In genomic region chr2:215773728-215774127, GRCh38 we compare ENCODE assay signal across 9 cellular contexts.
A peak's percentile ranks its signal among the peaks of the same experiment; 100 is the strongest.
DNase-seq lines count a peak whose midpoint lies in the region; ATAC-seq, FAIRE-seq and TF ChIP-seq lines count a peak whose summit lies in the region.
"Had no signal": no experiment of that assay in that cellular context is flagged by ENCODE, and none has a peak within 500 bp of the region (broad histone marks: within the 10 kb centered on the region; RNA-seq: fewer than 3 reads in every experiment).

No MANE protein-coding gene starts in this region.

- H3K27ac ChIP-seq in ACC112 (ENCODE audit: low read depth, low read length) (peak overlapping the region; percentile 98), astrocyte (ENCODE audit: low read depth, low read length) (peak overlapping the region; percentile 97), lower lobe of right lung (no peak overlapping the region)

- peaks cover 40% of the 10 kb centered on the region for H3K4me1 ChIP-seq in ACC112 (ENCODE audit: control insufficient read depth, insufficient read depth, low read length, unreplicated experiment)
- peaks cover 45% of the 10 kb centered on the region for H3K4me1 ChIP-seq in astrocyte (ENCODE audit: insufficient read depth, low read length)
- no peaks in the 10 kb centered on the region for H3K4me1 ChIP-seq in lower lobe of right lung

- FAIRE-seq in astrocyte (lab: Jason Lieb, UNC) = peak; percentile 96

- intact Hi-C loops in lower lobe of right lung (cut with DNase I) = no loop called here

- H3K9me3 Mint-ChIP-seq in astrocyte (ENCODE audit: unreplicated experiment) = peaks cover 7% of the 10 kb centered on the region
- H3K9me3 Mint-ChIP-seq: activated T-cell treated with anti-CD3 and anti-CD28 coated beads, Interleukin-2, amount 50 U/mL, for 24 hours had no signal

- peak; percentile 59 to 85 for ATAC-seq in lower lobe of right lung
- ATAC-seq in GM21515 (IDR thresholded peaks at IDR 0.05; ENCODE audit: unreplicated experiment) = no peak

- peak overlapping the region; percentile 64 for H3K4me2 ChIP-seq in astrocyte (ENCODE audit: low read length)

- peak; percentile 75 for DNase-seq in H4 (ENCODE audit: low spot score)
- peak; percentile 98 for DNase-seq in astrocyte (ENCODE audit: low read depth)
- DNase-seq in lower lobe of right lung = peak; percentile 64
- DNase-seq in hippocampal formation (lab: John Stamatoyannopoulos, UW) = no peak
- DNase-seq in activated naive CD4-positive, alpha-beta T cell treated with Interleukin-2 at 50 U/mL for 16 hours = no peak
- DNase-seq in NCI-H526 treated with DMSO at 0.1 percent for 48 hours (lab: John Stamatoyannopoulos, UW) = no peak
- DNase-seq: activated T-cell treated with anti-CD3 and anti-CD28 coated beads, Interleukin-2, amount 50 U/mL, for 24 hours had no signal

- H3K79me2 ChIP-seq in ACC112 (ENCODE audit: control insufficient read depth, insufficient read depth, low read length, unreplicated experiment) (no peaks in the 10 kb centered on the region), astrocyte (ENCODE audit: insufficient read depth, low read length) (no peaks in the 10 kb centered on the region)

- TF ChIP-seq CTCF in astrocyte (IDR thresholded peaks at IDR 0.05; ENCODE audit: insufficient read depth, low read depth, low read length) (no peak), lower lobe of right lung (IDR thresholded peaks at IDR 0.05) (no peak)

- H2AFZ ChIP-seq in ACC112 (ENCODE audit: low read length, unreplicated experiment) = peak overlapping the region; percentile 71
- no peak overlapping the region for H2AFZ ChIP-seq in astrocyte (ENCODE audit: low read depth, low read length)

- H3K27ac Mint-ChIP-seq in astrocyte (ENCODE audit: unreplicated experiment) = peak overlapping the region; percentile 91
- H3K27ac Mint-ChIP-seq: activated T-cell treated with anti-CD3 and anti-CD28 coated beads, Interleukin-2, amount 50 U/mL, for 24 hours had no signal

- H3K9me3 ChIP-seq in astrocyte (ENCODE audit: insufficient read depth, low read depth, low read length) (no peaks in the 10 kb centered on the region), lower lobe of right lung (no peaks in the 10 kb centered on the region)

- H3K4me3 Mint-ChIP-seq in astrocyte (ENCODE audit: unreplicated experiment) = peak overlapping the region; percentile 60
- H3K4me3 Mint-ChIP-seq: activated T-cell treated with anti-CD3 and anti-CD28 coated beads, Interleukin-2, amount 50 U/mL, for 24 hours had no signal

- no peaks in the 10 kb centered on the region for H3K36me3 Mint-ChIP-seq in astrocyte (ENCODE audit: low read depth, unreplicated experiment)

- peaks cover 44% of the 10 kb centered on the region for H3K4me1 Mint-ChIP-seq in astrocyte (ENCODE audit: low read depth, unreplicated experiment)

- peak overlapping the region; percentile 81 for H3K9ac ChIP-seq in astrocyte (ENCODE audit: low read length)

- peak overlapping the region; percentile 70 for H3K4me3 ChIP-seq in ACC112 (ENCODE audit: low read depth, low read length)
- no peak overlapping the region for H3K4me3 ChIP-seq in astrocyte (ENCODE audit: insufficient read depth, low read depth, low read length)
- H3K4me3 ChIP-seq in lower lobe of right lung = no peak overlapping the region

- H3K36me3 ChIP-seq in ACC112 (ENCODE audit: insufficient read depth, low read length) (no peaks in the 10 kb centered on the region), astrocyte (ENCODE audit: insufficient read depth, low read length) (no peaks in the 10 kb centered on the region), lower lobe of right lung (no peaks in the 10 kb centered on the region)

- no peaks in the 10 kb centered on the region for H3K27me3 ChIP-seq in ACC112 (ENCODE audit: insufficient read depth, low read length)
- H3K27me3 ChIP-seq in astrocyte (ENCODE audit: insufficient read depth, low read length) = no peaks in the 10 kb centered on the region
- H3K27me3 ChIP-seq in lower lobe of right lung (ENCODE audit: low read depth) = no peaks in the 10 kb centered on the region

- H3K27me3 Mint-ChIP-seq in astrocyte (ENCODE audit: low read depth, unreplicated experiment) = no peaks in the 10 kb centered on the region

- no peaks in the 10 kb centered on the region for H4K20me1 ChIP-seq in astrocyte (ENCODE audit: insufficient read depth, low read length)

Comparison
In these comparisons a context has a peak if more than half of its experiments do, and no peak if none do; other contexts are left out.
1. DNase-seq: peak in H4 (single experiment), astrocyte (single experiment) and lower lobe of right lung (single experiment); none in hippocampal formation (0 of 2), activated naive CD4-positive, alpha-beta T cell treated with Interleukin-2 at 50 U/mL for 16 hours (single experiment) and NCI-H526 treated with DMSO at 0.1 percent for 48 hours (single experiment).